Comparison of ENCODE assay signal across 19 cellular contexts in genomic region chr5:155587458-155587857, GRCh38.
DNase-seq lines count a peak whose midpoint lies in the region; ATAC-seq, FAIRE-seq and TF ChIP-seq lines count a peak whose summit lies in the region.
"Had no signal": no experiment of that assay in that cellular context is flagged by ENCODE, and none has a peak within 500 bp of the region (broad histone marks: within the 10 kb centered on the region; RNA-seq: fewer than 3 reads in every experiment).

No MANE protein-coding gene starts in this region.

- TF ChIP-seq CTCF in pancreas (IDR thresholded peaks at IDR 0.05) (no peak), natural killer cell (IDR thresholded peaks at IDR 0.05) (no peak)

- no peaks in the 10 kb centered on the region for H3K4me1 Mint-ChIP-seq in natural killer cell
- H3K4me1 Mint-ChIP-seq: nephron had no signal

- ATAC-seq in pancreas (no peak), GM21526 (IDR thresholded peaks at IDR 0.05; ENCODE audit: low FRiP score, unreplicated experiment) (no peak), natural killer cell (no peak)
- ATAC-seq: psoas muscle, Right ventricle myocardium inferior had no signal

- WGBS in pancreas, 2 donors = 51 to 55% methylated on average over 1 of the region's 1 CpG

- DNase-seq in GDM1 (lab: John Stamatoyannopoulos, UW) (peak; percentile 8), NCI-H2029 (lab: John Stamatoyannopoulos, UW) (peak; percentile 58), RPMI8226 (peak; percentile 73), pancreas (no peak), natural killer cell (no peak)
- DNase-seq in stimulated activated CD4-positive, alpha-beta T cell treated with anti-CD3 and anti-CD28 coated beads, Interleukin-2, amount 100 ng/mL, for 48 hours = no peak
- DNase-seq: activated CD4-positive, CD25-positive, alpha-beta regulatory T cell; Calu3; NCI-H1694 treated with DMSO at 0.1 percent for 48 hours; psoas muscle had no signal

- no peak for FAIRE-seq in pancreas (lab: Jason Lieb, UNC)
- FAIRE-seq: GM12892 had no signal

- H3K9me3 Mint-ChIP-seq in natural killer cell = peaks cover 0 to 3% of the 10 kb centered on the region in 2 donors
- H3K9me3 Mint-ChIP-seq: activated T-helper 1 cell treated with anti-CD3 and anti-CD28 coated beads, Interleukin-12 subunit alpha, Interleukin-12 subunit beta, Interleukin-2, Interleukin-4 antibody, amounts not matched to agents 30 ng/mL and 10 ng/mL and 1 ng/mL, durations not matched to agents 14 hours and 24 hours and 36 hours; nephron; T-helper 2 cell treated with Interferon-gamma antibody and Interleukin-4, amounts not matched to agents 5 μg/mL and 100 μg/mL, for 36 hours had no signal

- H3K36me3 ChIP-seq in BLaER1 (no peaks in the 10 kb centered on the region), pancreas (no peaks in the 10 kb centered on the region)
- H3K36me3 ChIP-seq: esophagus muscularis mucosa, thoracic aorta had no signal

- H3K4me1 ChIP-seq in BLaER1 (peaks cover 15% of the 10 kb centered on the region; the same call in 1 of the 2 replicates), pancreas (no peaks in the 10 kb centered on the region)
- H3K4me1 ChIP-seq: esophagus muscularis mucosa, psoas muscle had no signal

- H3K27ac ChIP-seq in BLaER1 = no peak overlapping the region
- H3K27ac ChIP-seq in pancreas = no peak overlapping the region
- H3K27ac ChIP-seq: esophagus muscularis mucosa, psoas muscle, thoracic aorta had no signal

- H3K9me3 ChIP-seq in BLaER1 = no peaks in the 10 kb centered on the region
- no peaks in the 10 kb centered on the region for H3K9me3 ChIP-seq in pancreas
- H3K9me3 ChIP-seq: esophagus muscularis mucosa, psoas muscle, thoracic aorta had no signal

- H3K4me3 Mint-ChIP-seq in natural killer cell = no peak overlapping the region
- H3K4me3 Mint-ChIP-seq: activated T-helper 1 cell treated with anti-CD3 and anti-CD28 coated beads, Interleukin-12 subunit alpha, Interleukin-12 subunit beta, Interleukin-2, Interleukin-4 antibody, amounts not matched to agents 30 ng/mL and 10 ng/mL and 1 ng/mL, durations not matched to agents 14 hours and 24 hours and 36 hours; nephron; T-helper 2 cell treated with Interferon-gamma antibody and Interleukin-4, amounts not matched to agents 5 μg/mL and 100 μg/mL, for 36 hours had no signal

- no peaks in the 10 kb centered on the region for H3K36me3 Mint-ChIP-seq in natural killer cell

- H3K9ac ChIP-seq in BLaER1 = no peak overlapping the region

- H3K4me3 ChIP-seq in BLaER1 = no peak overlapping the region
- H3K4me3 ChIP-seq in pancreas = no peak overlapping the region
- H3K4me3 ChIP-seq: esophagus muscularis mucosa, psoas muscle, thoracic aorta had no signal

- peaks cover 0 to 3% of the 10 kb centered on the region in 2 donors for H3K27me3 Mint-ChIP-seq in natural killer cell (ENCODE audit: low read depth in 2 of 2)

- H3K4me2 ChIP-seq in BLaER1 = peak overlapping the region; percentile 42; the same call in 1 of the 2 replicates

- H3K27ac Mint-ChIP-seq in natural killer cell = no peak overlapping the region
- H3K27ac Mint-ChIP-seq: activated T-helper 1 cell treated with anti-CD3 and anti-CD28 coated beads, Interleukin-12 subunit alpha, Interleukin-12 subunit beta, Interleukin-2, Interleukin-4 antibody, amounts not matched to agents 30 ng/mL and 10 ng/mL and 1 ng/mL, durations not matched to agents 14 hours and 24 hours and 36 hours; nephron; T-helper 2 cell treated with Interferon-gamma antibody and Interleukin-4, amounts not matched to agents 5 μg/mL and 100 μg/mL, for 36 hours had no signal

- H4K20me1 ChIP-seq in BLaER1 = no peaks in the 10 kb centered on the region

- H3K27me3 ChIP-seq in BLaER1 = no peaks in the 10 kb centered on the region
- no peaks in the 10 kb centered on the region for H3K27me3 ChIP-seq in pancreas
- H3K27me3 ChIP-seq: esophagus muscularis mucosa had no signal

- intact Hi-C loops in pancreas (cut with DNase I) (no loop called here), natural killer cell (cut with micrococcal nuclease) (no loop called here)

Comparison
In these comparisons a context has a peak if more than half of its experiments do, and no peak if none do; other contexts are left out.
1. DNase-seq: peak in GDM1 (single experiment), NCI-H2029 (single experiment) and RPMI8226 (single experiment); none in stimulated activated CD4-positive, alpha-beta T cell treated with anti-CD3 and anti-CD28 coated beads, Interleukin-2, amount 100 ng/mL, for 48 hours (0 of 2), pancreas (0 of 6) and natural killer cell (single experiment).